29 cellular contexts compared by ENCODE assay signal in the genomic region with DNA sequence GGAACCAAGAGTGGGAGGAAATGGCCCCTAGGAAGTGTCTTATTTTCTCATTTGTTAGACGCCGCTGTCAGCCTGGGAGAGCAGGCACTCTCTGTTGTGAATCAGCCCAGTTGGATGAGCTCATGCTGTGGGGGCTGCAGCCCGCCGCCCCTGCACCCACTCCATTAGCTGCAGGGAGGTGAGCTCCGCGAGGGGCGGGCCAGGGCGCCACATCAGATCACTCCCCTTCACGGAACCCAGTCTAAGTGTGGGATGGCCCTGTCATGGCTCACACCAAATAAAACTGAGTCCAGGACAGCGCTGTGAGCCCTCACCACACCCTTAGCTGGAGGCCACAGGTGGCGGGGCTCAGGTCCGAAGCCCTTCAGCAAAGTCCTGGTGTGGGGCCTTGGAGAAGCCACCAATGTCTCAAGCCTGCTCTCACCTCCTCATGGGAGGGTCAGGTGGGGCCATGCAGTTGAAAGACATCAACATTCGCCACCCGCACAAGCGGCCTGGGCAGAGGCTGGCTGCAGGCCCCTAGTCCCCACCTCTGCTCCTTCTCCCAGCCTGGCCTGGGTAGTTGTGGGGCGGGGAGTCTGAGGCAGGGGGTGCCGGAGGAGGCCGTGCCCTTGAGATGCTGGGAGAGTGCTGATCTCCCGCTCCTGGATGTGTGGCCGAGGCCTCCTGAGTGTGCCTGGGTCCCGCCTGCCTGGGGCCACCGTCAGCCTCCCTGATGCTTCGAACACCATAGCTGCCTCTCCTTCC.
"Had no signal": no experiment of that assay in that cellular context is flagged by ENCODE, and none has a peak within 500 bp of the region (broad histone marks: within the 10 kb centered on the region; RNA-seq: fewer than 3 reads in every experiment).

No MANE protein-coding gene starts in this region.

- H3K27ac ChIP-seq: brain microvascular endothelial cell, RWPE1 had no signal

- DNase-seq: activated CD4-positive, alpha-beta memory T cell treated with anti-CD3 and anti-CD28 coated beads, Interleukin-2, amount 10 ng/mL, durations not matched to agents 7 days and 5 days; activated CD4-positive, alpha-beta T cell treated with anti-CD3 and anti-CD28 coated beads for 36 hours; activated CD4-positive, alpha-beta T cell treated with anti-CD3 and anti-CD28 coated beads, Interleukin-2, amount 10 ng/mL, durations not matched to agents 7 days and 5 days; activated CD8-positive, alpha-beta memory T cell treated with anti-CD3 and anti-CD28 coated beads for 24 hours; activated CD8-positive, alpha-beta memory T cell treated with anti-CD3 and anti-CD28 coated beads, Interleukin-2, amount 10 ng/mL, durations not matched to agents 7 days and 5 days; activated CD8-positive, alpha-beta memory T cell treated with anti-CD3 and anti-CD28 coated beads, Interleukin-2, amount 50 U/mL, for 48 hours; activated effector memory CD4-positive, alpha-beta T cell treated with Interleukin-2 at 50 U/mL for 16 hours; activated naive CD4-positive, alpha-beta T cell treated with anti-CD3 and anti-CD28 coated beads, Interleukin-2, amount 10 ng/mL, durations not matched to agents 7 days and 5 days; activated naive CD8-positive, alpha-beta T cell treated with anti-CD3 and anti-CD28 coated beads, Interleukin-2, amount 50 U/mL, for 24 hours; activated T-cell treated with anti-CD3 and anti-CD28 coated beads, Interleukin-2, amount 50 U/mL, for 48 hours; MG63; NCI-H1048; NCI-H1105 treated with DMSO at 0.1 percent for 48 hours; NCI-H1436; NCI-H1694; NCI-H1930; NCI-H2081 treated with DMSO at 0.1 percent for 48 hours; NCI-H510A; NCI-H526; NCI-H748 treated with DMSO at 0.1 percent for 48 hours; NK-92 treated with Interleukin-12 subunit alpha and Interleukin-12 subunit beta, amount 100 ng/mL, for 24 hours; SIG-M5; T-cell; T-helper 17 cell had no signal

- H3K4me3 ChIP-seq: MG63 had no signal

- FAIRE-seq: RCC 7860 had no signal

- H3K9me3 ChIP-seq: MG63 had no signal

- H3K36me3 ChIP-seq: brain microvascular endothelial cell, MG63 had no signal

- ATAC-seq: activated CD4-positive, alpha-beta T cell treated with anti-CD3 and anti-CD28 coated beads for 36 hours; activated CD4-positive, CD25-positive, alpha-beta regulatory T cell treated with anti-CD3 and anti-CD28 coated beads, Interleukin-2, amount 50 U/mL, for 24 hours; activated CD8-positive, alpha-beta memory T cell treated with anti-CD3 and anti-CD28 coated beads, Interleukin-2, amount 10 ng/mL, durations not matched to agents 7 days and 5 days; activated naive CD8-positive, alpha-beta T cell treated with anti-CD3 and anti-CD28 coated beads, Interleukin-2, amount 50 U/mL, for 24 hours; Right ventricle myocardium inferior; T-cell; T-helper 17 cell had no signal
